Comparison of ENCODE assay signal across 1 cellular context in genomic region chr3:37537914-37538691, GRCh38.
TF ChIP-seq lines count a peak whose summit lies in the region.

No MANE protein-coding gene starts in this region.

TF ChIP-seq in SK-N-SH, 30 proteins besides CTCF, POLR2A, EP300 and RAD21 (continued from another document):
- TF ChIP-seq USF2 (IDR thresholded peaks at IDR 0.05; ENCODE audit: borderline replicate concordance, low read depth, low read length) (no peak), TEAD4 (IDR thresholded peaks at IDR 0.05; ENCODE audit: borderline replicate concordance, insufficient read depth) (no peak), FOXJ3 (CRISPR knock-in tag; IDR thresholded peaks at IDR 0.05) (no peak; the same call in 1 of the 2 replicates), SMC3 (IDR thresholded peaks at IDR 0.05; ENCODE audit: low read depth, low read length) (no peak), MXI1 (IDR thresholded peaks at IDR 0.05; ENCODE audit: low read depth, low read length) (peak; percentile 62; the same call in 1 of the 2 replicates), GABPA (IDR thresholded peaks at IDR 0.05; ENCODE audit: low read depth) (no peak), SIN3A (IDR thresholded peaks at IDR 0.05; ENCODE audit: borderline replicate concordance, low read depth, low read length) (no peak), MAX (IDR thresholded peaks at IDR 0.05; ENCODE audit: low read depth) (no peak), FOXM1 (IDR thresholded peaks at IDR 0.05; ENCODE audit: low read depth) (no peak), NFIC (IDR thresholded peaks at IDR 0.05; ENCODE audit: borderline replicate concordance) (no peak), CHD2 (IDR thresholded peaks at IDR 0.05; ENCODE audit: low read length, partially characterized antibody) (peak; percentile 91), PBX3 (IDR thresholded peaks at IDR 0.05) (peak; percentile 18; the same call in 1 of the 2 replicates), USF1 (IDR thresholded peaks at IDR 0.05; ENCODE audit: borderline replicate concordance, low read depth) (no peak), GATA2 (CRISPR knock-in tag; IDR thresholded peaks at IDR 0.05) (peak; percentile 58; the same call in 1 of the 2 replicates), ELF1 (IDR thresholded peaks at IDR 0.05) (no peak), RXRA (IDR thresholded peaks at IDR 0.05; ENCODE audit: borderline replicate concordance, low read depth) (no peak), JUND (IDR thresholded peaks at IDR 0.05) (no peak), TCF12 (IDR thresholded peaks at IDR 0.05) (peak; percentile 51; the same call in 1 of the 2 replicates), RFX5 (IDR thresholded peaks at IDR 0.05; ENCODE audit: low read length) (no peak), YY1 (IDR thresholded peaks at IDR 0.05; ENCODE audit: low read depth) (no peak), MEF2A (IDR thresholded peaks at IDR 0.05; ENCODE audit: borderline replicate concordance, low read depth) (no peak), ZBTB33 (IDR thresholded peaks at IDR 0.05; ENCODE audit: borderline replicate concordance, low read depth) (no peak), NRF1 (IDR thresholded peaks at IDR 0.05; ENCODE audit: low read depth, low read length) (no peak)
TF ChIP-seq in SK-N-SH: peak in this region for 6.
